Comparison of ENCODE assay signal across 21 cellular contexts in the genomic region with DNA sequence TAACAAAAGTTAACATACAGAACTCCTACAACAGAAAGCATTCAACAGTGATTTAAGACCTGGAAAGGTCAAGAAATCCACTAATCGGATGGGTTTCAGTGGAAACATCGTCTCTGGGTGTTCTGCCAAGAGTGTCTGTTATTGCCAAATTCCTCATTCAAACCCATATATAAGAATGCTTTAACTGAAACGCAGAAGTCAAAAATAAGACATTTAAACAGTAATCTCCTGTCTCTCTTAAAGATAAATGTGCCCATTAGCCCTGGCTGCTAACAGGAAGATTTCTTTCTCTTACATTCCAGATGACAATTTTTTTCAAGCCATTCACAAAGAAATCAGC. TPM values are rescaled to one million over a fixed set of nuclear protein-coding genes. Genes with fewer than 3 reads are reported as not detected.
A peak's percentile ranks its signal among the peaks of the same experiment; 100 is the strongest.
DNase-seq lines count a peak whose midpoint lies in the region; ATAC-seq, FAIRE-seq and TF ChIP-seq lines count a peak whose summit lies in the region.
"Had no signal": no experiment of that assay in that cellular context is flagged by ENCODE, and none has a peak within 500 bp of the region (broad histone marks: within the 10 kb centered on the region; RNA-seq: fewer than 3 reads in every experiment).

No MANE protein-coding gene starts in this region.

- H3K9me3 Mint-ChIP-seq in astrocyte (ENCODE audit: unreplicated experiment) = peaks cover 12% of the 10 kb centered on the region
- peaks cover 11% of the 10 kb centered on the region for H3K9me3 Mint-ChIP-seq in mesothelial cell of epicardium
- H3K9me3 Mint-ChIP-seq: HFFc6 had no signal

- H3K4me1 ChIP-seq in astrocyte (ENCODE audit: insufficient read depth, low read length) = peaks cover 12% of the 10 kb centered on the region
- no peaks in the 10 kb centered on the region for H3K4me1 ChIP-seq in fibroblast of lung (ENCODE audit: control insufficient read depth, extremely low read depth, insufficient read depth, low read length)
- H3K4me1 ChIP-seq: SJCRH30 had no signal

- ATAC-seq in HG03045 (IDR thresholded peaks at IDR 0.05; ENCODE audit: unreplicated experiment) (no peak), GM18502 (IDR thresholded peaks at IDR 0.05; ENCODE audit: poor library complexity, unreplicated experiment) (no peak)

- H3K79me2 ChIP-seq in astrocyte (ENCODE audit: insufficient read depth, low read length) (no peaks in the 10 kb centered on the region), fibroblast of lung (ENCODE audit: control insufficient read depth, insufficient read depth, low read length) (no peaks in the 10 kb centered on the region)

- H2AFZ ChIP-seq in astrocyte (ENCODE audit: low read depth, low read length) (no peak overlapping the region), fibroblast of lung (ENCODE audit: low read length) (no peak overlapping the region)

- H3K27ac Mint-ChIP-seq in astrocyte (ENCODE audit: unreplicated experiment) (no peak overlapping the region), mesothelial cell of epicardium (peak overlapping the region; percentile 7)
- H3K27ac Mint-ChIP-seq: CD14-positive monocyte, HFFc6 had no signal

- H3K27ac ChIP-seq in astrocyte (ENCODE audit: low read depth, low read length) (no peak overlapping the region), fibroblast of lung (ENCODE audit: insufficient read depth, low read length) (no peak overlapping the region)
- H3K27ac ChIP-seq: RWPE1, SJCRH30 had no signal

- H4K20me1 ChIP-seq in astrocyte (ENCODE audit: insufficient read depth, low read length) (no peaks in the 10 kb centered on the region), fibroblast of lung (ENCODE audit: control insufficient read depth, extremely low read depth, insufficient read depth, low read length) (no peaks in the 10 kb centered on the region)

- H3K4me3 ChIP-seq in AG10803 (ENCODE audit: low read length) (no peak overlapping the region), astrocyte (ENCODE audit: insufficient read depth, low read depth, low read length) (no peak overlapping the region), fibroblast of lung (replicated peaks in 1 of 4; ENCODE audit: control extremely low read depth in 1 of 4, insufficient read depth in 1 of 4, low read depth in 3 of 4, low read length in 4 of 4) (no peak overlapping the region)
- H3K4me3 ChIP-seq: SJCRH30 had no signal

- no peak overlapping the region for H3K9ac ChIP-seq in astrocyte (ENCODE audit: low read length)
- no peak overlapping the region for H3K9ac ChIP-seq in fibroblast of lung (ENCODE audit: insufficient read depth, low read length)

- peak; percentile 66 for DNase-seq in AG10803 (ENCODE audit: low read depth)
- DNase-seq in astrocyte (ENCODE audit: low read depth) = peak; percentile 35
- peak; percentile 49 to 67 for DNase-seq in fibroblast of lung (ENCODE audit: low read depth in 2 of 2)
- DNase-seq in mesothelial cell of epicardium (ENCODE audit: low spot score in 2 of 2, unreplicated experiment in 2 of 2) = no peak
- DNase-seq in AG08396 (ENCODE audit: low spot score) = no peak
- DNase-seq in NCI-H748 (lab: John Stamatoyannopoulos, UW; ENCODE audit: unreplicated experiment) = no peak
- DNase-seq: COR-L47, GF-D8, HFFc6, NCI-H1105 treated with DMSO at 0.1 percent for 48 hours, NCI-H1694 treated with DMSO at 0.1 percent for 48 hours, NCI-H446 treated with DMSO at 0.1 percent for 48 hours, NCI-H748 treated with DMSO at 0.1 percent for 48 hours, SJCRH30 had no signal

- no peaks in the 10 kb centered on the region for H3K27me3 Mint-ChIP-seq in astrocyte (ENCODE audit: low read depth, unreplicated experiment)
- no peaks in the 10 kb centered on the region for H3K27me3 Mint-ChIP-seq in mesothelial cell of epicardium (ENCODE audit: low read depth)

- H3K9me3 ChIP-seq in astrocyte (ENCODE audit: insufficient read depth, low read depth, low read length) (no peaks in the 10 kb centered on the region), fibroblast of lung (ENCODE audit: control insufficient read depth, insufficient read depth, low read depth, low read length) (no peaks in the 10 kb centered on the region)
- H3K9me3 ChIP-seq: SJCRH30 had no signal

- H3K27me3 ChIP-seq in astrocyte (ENCODE audit: insufficient read depth, low read length) = no peaks in the 10 kb centered on the region
- no peaks in the 10 kb centered on the region for H3K27me3 ChIP-seq in fibroblast of lung (ENCODE audit: control insufficient read depth, insufficient read depth, low read length)
- H3K27me3 ChIP-seq: SJCRH30 had no signal

- FAIRE-seq in astrocyte (lab: Jason Lieb, UNC) = no peak
- FAIRE-seq: A204.1, GM19239, H54 had no signal

- H3K4me3 Mint-ChIP-seq in astrocyte (ENCODE audit: unreplicated experiment) = no peak overlapping the region
- H3K4me3 Mint-ChIP-seq in mesothelial cell of epicardium = no peak overlapping the region
- H3K4me3 Mint-ChIP-seq: CD14-positive monocyte, HFFc6 had no signal

- H3K36me3 ChIP-seq in astrocyte (ENCODE audit: insufficient read depth, low read length) (peaks cover 10% of the 10 kb centered on the region), fibroblast of lung (ENCODE audit: control insufficient read depth, insufficient read depth, low read length) (peaks cover 10% of the 10 kb centered on the region)

- H3K4me1 Mint-ChIP-seq in astrocyte (ENCODE audit: low read depth, unreplicated experiment) (no peaks in the 10 kb centered on the region), mesothelial cell of epicardium (peaks cover 33% of the 10 kb centered on the region)
- H3K4me1 Mint-ChIP-seq: CD14-positive monocyte had no signal

- TF ChIP-seq CTCF in AG10803 (conservative IDR thresholded peaks at IDR 0.05; ENCODE audit: low read length) (no peak), astrocyte (IDR thresholded peaks at IDR 0.05; ENCODE audit: insufficient read depth, low read depth, low read length) (no peak), fibroblast of lung (conservative IDR thresholded peaks at IDR 0.05 in 1 of 2, IDR thresholded peaks at IDR 0.05 in 1 of 2; ENCODE audit: low read depth in 1 of 2, low read length in 2 of 2) (no peak), mesothelial cell of epicardium (IDR thresholded peaks at IDR 0.05; ENCODE audit: unreplicated experiment) (no peak)

- H3K36me3 Mint-ChIP-seq in astrocyte (ENCODE audit: low read depth, unreplicated experiment) (peaks cover 57% of the 10 kb centered on the region), mesothelial cell of epicardium (peaks cover 61% of the 10 kb centered on the region)

- H3K4me2 ChIP-seq in astrocyte (ENCODE audit: low read length) (no peak overlapping the region), fibroblast of lung (ENCODE audit: extremely low read depth, insufficient read depth, low read length) (no peak overlapping the region)

RNA-seq across cellular contexts. Expression of a gene that starts 31.5 kb away (rescaled TPM):
- total RNA-seq in astrocyte (116 and 119 TPM in 2 replicates), fibroblast of lung (70.4 and 88.8 TPM in 2 replicates), mesothelial cell of epicardium (93.7 to 101 TPM (median 101 TPM) in 3 replicates)
- 140 and 182 TPM in 2 replicates for polyA plus RNA-seq in fibroblast of lung
- 126 and 152 TPM in 2 replicates for polyA plus RNA-seq in fibroblast of lung (2012)
- 58.8 and 65.1 TPM in 2 replicates for polyA minus RNA-seq in fibroblast of lung (ENCODE audit: low replicate concordance)

Comparison
In these comparisons a context has a peak if more than half of its experiments do, and no peak if none do; other contexts are left out.
1. DNase-seq: peak in AG10803 (single experiment), astrocyte (single experiment) and fibroblast of lung (2 of 2); none in mesothelial cell of epicardium (0 of 2), AG08396 (single experiment) and NCI-H748 (single experiment).